Comparison of ENCODE assay signal across 8 cellular contexts in the genomic region with DNA sequence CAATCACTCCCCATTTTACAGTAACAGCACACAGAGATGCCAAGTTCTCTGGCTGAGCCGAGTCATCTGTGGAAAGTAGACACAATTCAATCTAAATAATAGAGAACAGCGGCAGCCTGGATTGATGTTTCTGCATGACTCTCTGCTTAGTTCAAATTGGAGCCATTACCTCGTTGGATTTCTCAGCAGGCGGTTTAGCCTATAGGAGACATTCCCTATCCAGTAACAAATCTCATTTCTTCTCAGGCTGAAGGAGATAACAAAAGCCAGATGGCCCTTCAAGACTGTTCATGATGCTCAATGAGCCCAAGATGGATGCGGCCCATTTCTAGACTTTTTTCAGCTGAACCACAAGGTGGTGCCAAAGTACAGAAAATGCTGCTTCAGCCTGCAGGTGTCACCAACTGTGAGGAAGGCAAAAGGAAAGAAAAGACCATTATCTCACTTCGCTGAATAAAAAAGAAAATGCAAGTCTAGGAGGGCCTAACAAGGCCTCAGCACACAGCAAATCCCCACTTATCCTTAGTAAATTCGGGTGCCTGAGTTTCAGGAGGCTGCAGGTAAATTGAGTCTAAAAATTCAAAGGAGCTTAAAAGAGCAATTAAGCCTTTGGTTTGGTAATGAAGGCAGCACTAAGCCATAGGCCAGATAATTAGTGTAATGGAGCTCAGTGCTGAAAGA.
DNase-seq lines count a peak whose midpoint lies in the region; ATAC-seq and TF ChIP-seq lines count a peak whose summit lies in the region.

No MANE protein-coding gene starts in this region.

- intact Hi-C loops in transverse colon (cut with DNase I; ENCODE audit: low total_unique reads) = loop anchor here (5.0 to 10.0 kb wide), 4 partner anchors 209 to 671 kb away; no protein-coding TSS in a partner anchor

- in situ Hi-C loops in Caki2 (cut with HindIII; ENCODE audit: low pct_unique_long_range_greater_than_20kb, low sequenced_read_pairs) (no loop called here), transverse colon (cut with MboI; ENCODE audit: low pct_ligation_motif_present in 1 of 4, low pct_unique_long_range_greater_than_20kb in 1 of 4, low sequenced_read_pairs in 3 of 4) (loop anchor here (5.0 to 25.0 kb wide), 8 partner anchors 179 to 839 kb away; no protein-coding TSS in a partner anchor)

- H3K27me3 ChIP-seq in transverse colon = no peaks in the 10 kb centered on the region

- H3K27ac ChIP-seq in transverse colon = peak overlapping the region in 2 of 4 donors; percentile 12 to 47

- H3K36me3 ChIP-seq in transverse colon = no peaks in the 10 kb centered on the region

- H3K4me3 ChIP-seq in epithelial cell of proximal tubule (ENCODE audit: low read depth, low read length) (no peak overlapping the region), transverse colon (no peak overlapping the region)

- no peaks in the 10 kb centered on the region for H3K9me3 ChIP-seq in transverse colon

- peak; percentile 55 for DNase-seq in Caki2 (ENCODE audit: low read depth)
- peak; percentile 39 for DNase-seq in GM19238 (ENCODE audit: insufficient read length, low spot score)
- peak; percentile 56 for DNase-seq in NCI-H226
- peak; percentile 6 to 27 for DNase-seq in activated CD4-positive, alpha-beta T cell treated with anti-CD3 and anti-CD28 coated beads, Interleukin-2, amount 50 U/mL, for 48 hours
- no peak for DNase-seq in epithelial cell of proximal tubule (ENCODE audit: low read depth)
- DNase-seq in mucosa of gallbladder (ENCODE audit: low spot score) = peak; percentile 37
- peak; percentile 23 for DNase-seq in transverse colon

- TF ChIP-seq CTCF in epithelial cell of proximal tubule (conservative IDR thresholded peaks at IDR 0.05; ENCODE audit: low read depth, low read length) = peak; percentile 82
- peak; percentile 77 to 94 (median 77) for TF ChIP-seq CTCF in transverse colon (IDR thresholded peaks at IDR 0.05)

- 7 to 12% methylated on average over 3 to 7 of the region's 7 CpGs for WGBS in transverse colon (ENCODE audit: low coverage in 1 of 2), 2 donors

- no peak for TF ChIP-seq POLR2A in transverse colon (IDR thresholded peaks at IDR 0.05)

- no peak for TF ChIP-seq EP300 in transverse colon (IDR thresholded peaks at IDR 0.05; ENCODE audit: low read depth)

- peaks cover 0 to 7% (median 4%) of the 10 kb centered on the region in 4 donors for H3K4me1 ChIP-seq in transverse colon

- ATAC-seq in HG03175 (IDR thresholded peaks at IDR 0.05; ENCODE audit: unreplicated experiment) = peak; percentile 88
